ENCODE assay signal across 8 cellular contexts in the genomic region with DNA sequence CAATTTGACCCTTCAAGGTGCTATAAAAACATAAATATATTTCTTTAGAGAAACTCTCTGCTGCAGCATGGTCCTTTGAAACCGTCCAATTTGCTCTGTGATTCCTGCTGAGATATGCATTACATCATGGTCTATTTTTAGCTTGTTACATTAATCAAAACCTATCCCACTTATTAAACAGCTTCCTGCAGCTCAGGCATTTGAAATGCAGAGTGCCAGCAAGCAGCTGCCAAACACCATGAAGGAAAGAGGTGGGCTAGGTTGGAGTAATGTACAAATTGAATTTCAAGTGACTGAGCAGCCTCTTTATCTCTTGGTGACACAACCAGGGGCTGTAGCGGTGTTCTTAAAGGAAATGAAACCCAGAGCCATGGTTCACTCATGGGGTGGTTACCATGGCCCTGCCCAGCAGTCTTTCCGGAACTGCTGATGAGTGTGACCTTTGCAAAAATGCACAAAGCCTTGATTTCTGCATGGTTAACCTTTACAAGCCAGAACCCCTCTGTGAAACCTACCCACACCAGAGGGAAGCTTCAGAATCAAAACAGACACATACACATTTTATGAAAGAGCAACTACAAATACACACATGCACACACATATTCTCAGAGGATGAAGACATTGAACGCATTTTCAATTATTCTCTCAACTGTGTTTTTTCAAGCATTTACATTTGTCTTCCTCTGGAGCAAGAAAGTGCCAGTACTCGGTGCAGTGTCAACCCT.
DNase-seq lines count a peak whose midpoint lies in the region; ATAC-seq and TF ChIP-seq lines count a peak whose summit lies in the region.

No MANE protein-coding gene starts in this region.

- CTCF ChIA-PET in PC-3 (lab: Charles Lee), result no interaction called here

- no peak overlapping the region for H3K9ac ChIP-seq in PC-3 (ENCODE audit: low read length)

- BruUV-seq in PC-3 (replicated peaks; lab: Mats Ljungman, UMichigan), result no TSS peak

- H3K27me3 Mint-ChIP-seq in T-helper 2 cell treated with Interferon-gamma antibody and Interleukin-4, amounts not matched to agents 5 μg/mL and 100 μg/mL, for 36 hours (ENCODE audit: low read depth), result no peaks in the 10 kb centered on the region
- no peaks in the 10 kb centered on the region for H3K27me3 Mint-ChIP-seq in memory B cell

- H3K9me3 ChIP-seq in PC-3 (ENCODE audit: low read length), result no peaks in the 10 kb centered on the region

- H3K4me1 ChIP-seq in PC-3 (ENCODE audit: insufficient read depth, low read length), result peaks cover 6% of the 10 kb centered on the region

- peak overlapping the region; percentile 21 for H3K4me3 Mint-ChIP-seq in T-helper 2 cell treated with Interferon-gamma antibody and Interleukin-4, amounts not matched to agents 5 μg/mL and 100 μg/mL, for 36 hours
- peak overlapping the region; percentile 53 for H3K4me3 Mint-ChIP-seq in memory B cell

- H3K79me2 ChIP-seq in PC-3 (ENCODE audit: low read length), result no peaks in the 10 kb centered on the region

- H3K4me2 ChIP-seq in PC-3 (ENCODE audit: low read length), result no peak overlapping the region

- no peak for DNase-seq in activated CD4-positive, CD25-positive, alpha-beta regulatory T cell treated with anti-CD3 and anti-CD28 coated beads, Interleukin-2, amount 50 U/mL, for 72 hours
- peak; percentile 37 to 57 for DNase-seq in Kasumi-1 (lab: John Stamatoyannopoulos, UW)
- peak; percentile 26 for DNase-seq in T-helper 2 cell treated with Interferon-gamma antibody and Interleukin-4, amounts not matched to agents 5 μg/mL and 100 μg/mL, for 36 hours (ENCODE audit: low spot score)
- peak; percentile 16 to 40 for DNase-seq in memory B cell (ENCODE audit: low spot score in 2 of 2)
- DNase-seq in PC-3, result no peak
- no peak for DNase-seq in effector CD4-positive, alpha-beta T cell

- H3K9me3 Mint-ChIP-seq in T-helper 2 cell treated with Interferon-gamma antibody and Interleukin-4, amounts not matched to agents 5 μg/mL and 100 μg/mL, for 36 hours, result no peaks in the 10 kb centered on the region
- no peaks in the 10 kb centered on the region for H3K9me3 Mint-ChIP-seq in memory B cell

- no peak overlapping the region for H3K4me3 ChIP-seq in PC-3 (ENCODE audit: low read length)

- H3K36me3 Mint-ChIP-seq in T-helper 2 cell treated with Interferon-gamma antibody and Interleukin-4, amounts not matched to agents 5 μg/mL and 100 μg/mL, for 36 hours (ENCODE audit: low read depth), result no peaks in the 10 kb centered on the region
- no peaks in the 10 kb centered on the region for H3K36me3 Mint-ChIP-seq in memory B cell

- H4K20me1 ChIP-seq in PC-3 (ENCODE audit: low read length), result no peaks in the 10 kb centered on the region

- H2AFZ ChIP-seq in PC-3 (ENCODE audit: low read length), result no peak overlapping the region

- no peak overlapping the region for H3K27ac ChIP-seq in PC-3 (ENCODE audit: low read length)

- H3F3A ChIP-seq in PC-3 (ENCODE audit: low read length, unreplicated experiment), result no peaks in the 10 kb centered on the region

- no peaks in the 10 kb centered on the region for H3K9me2 ChIP-seq in PC-3 (replicated peaks; ENCODE audit: low read length)

- H3K27me3 ChIP-seq in PC-3 (ENCODE audit: low read length), result no peaks in the 10 kb centered on the region

- peak; percentile 56 to 64 for ATAC-seq in activated CD4-positive, CD25-positive, alpha-beta regulatory T cell treated with anti-CD3 and anti-CD28 coated beads, Interleukin-2, amount 50 U/mL, for 24 hours
- ATAC-seq in GM21786 (IDR thresholded peaks at IDR 0.05; ENCODE audit: unreplicated experiment), result peak; percentile 99
- peak; percentile 98 for ATAC-seq in memory B cell (ENCODE audit: low read depth)
- no peak for ATAC-seq in PC-3

- H3K27ac Mint-ChIP-seq in T-helper 2 cell treated with Interferon-gamma antibody and Interleukin-4, amounts not matched to agents 5 μg/mL and 100 μg/mL, for 36 hours, result no peak overlapping the region
- H3K27ac Mint-ChIP-seq in memory B cell, result peak overlapping the region; percentile 87

- H3K4me1 Mint-ChIP-seq in T-helper 2 cell treated with Interferon-gamma antibody and Interleukin-4, amounts not matched to agents 5 μg/mL and 100 μg/mL, for 36 hours (ENCODE audit: low read depth), result peaks cover 6% of the 10 kb centered on the region
- H3K4me1 Mint-ChIP-seq in memory B cell, result peaks cover 22% of the 10 kb centered on the region

- POLR2A ChIA-PET in PC-3 (lab: Charles Lee; ENCODE audit: unreplicated experiment), result no interaction called here

- no peaks in the 10 kb centered on the region for H3K36me3 ChIP-seq in PC-3 (ENCODE audit: low read depth, low read length)

- no peak for TF ChIP-seq CTCF in PC-3 (conservative IDR thresholded peaks at IDR 0.05; ENCODE audit: low read depth, low read length)

- intact Hi-C loops in PC-3 (cut with micrococcal nuclease), result loop anchor here (10.0 kb wide), 2 partner anchors 247 to 503 kb away; no protein-coding TSS in a partner anchor

Comparison
In these comparisons a context has a peak if more than half of its experiments do, and no peak if none do; other contexts are left out.
1. DNase-seq: peak in Kasumi-1 (2 of 2), T-helper 2 cell treated with Interferon-gamma antibody and Interleukin-4, amounts not matched to agents 5 μg/mL and 100 μg/mL, for 36 hours (single experiment) and memory B cell (2 of 2); none in activated CD4-positive, CD25-positive, alpha-beta regulatory T cell treated with anti-CD3 and anti-CD28 coated beads, Interleukin-2, amount 50 U/mL, for 72 hours (single experiment), PC-3 (single experiment) and effector CD4-positive, alpha-beta T cell (single experiment).